11 cellular contexts compared by ENCODE assay signal in the genomic region with DNA sequence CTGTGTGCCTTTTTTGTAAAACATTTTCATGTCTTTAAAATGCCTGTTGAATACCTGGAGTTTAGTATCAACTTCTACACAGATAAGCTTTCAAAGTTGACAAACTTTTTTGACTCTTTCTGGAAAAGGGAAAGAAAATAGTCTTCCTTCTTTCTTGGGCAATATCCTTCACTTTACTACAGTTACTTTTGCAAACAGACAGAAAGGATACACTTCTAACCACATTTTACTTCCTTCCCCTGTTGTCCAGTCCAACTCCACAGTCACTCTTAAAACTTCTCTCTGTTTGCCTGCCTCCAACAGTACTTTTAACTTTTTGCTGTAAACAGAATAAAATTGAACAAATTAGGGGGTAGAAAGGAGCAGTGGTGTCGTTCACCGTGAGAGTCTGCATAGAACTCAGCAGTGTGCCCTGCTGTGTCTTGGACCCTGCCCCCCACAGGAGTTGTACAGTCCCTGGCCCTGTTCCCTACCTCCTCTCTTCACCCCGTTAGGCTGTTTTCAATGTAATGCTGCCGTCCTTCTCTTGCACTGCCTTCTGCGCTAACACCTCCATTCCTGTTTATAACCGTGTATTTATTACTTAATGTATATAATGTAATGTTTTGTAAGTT.
DNase-seq lines count a peak whose midpoint lies in the region; TF ChIP-seq lines count a peak whose summit lies in the region.
"Had no signal": no experiment of that assay in that cellular context is flagged by ENCODE, and none has a peak within 500 bp of the region (broad histone marks: within the 10 kb centered on the region; RNA-seq: fewer than 3 reads in every experiment).

No MANE protein-coding gene starts in this region.

- H3K4me3 ChIP-seq in skin epidermis = no peak overlapping the region
- H3K4me3 ChIP-seq: adrenal gland, K562 had no signal

- H3K27ac ChIP-seq in cingulate gyrus (ENCODE audit: low read depth, low read length) (peak overlapping the region; percentile 49), skin epidermis (peak overlapping the region in 15 of 21 experiments; percentile 19 to 78 (median 62))

- DNase-seq in NOMO-1 treated with dmso at 0.1 percent for 144 hours (lab: John Stamatoyannopoulos, UW; ENCODE audit: unreplicated experiment) (peak; percentile 68), NCI-H82 (lab: John Stamatoyannopoulos, UW) (no peak), hypothalamus (lab: John Stamatoyannopoulos, UW) (no peak)
- no peak for DNase-seq in activated CD4-positive, CD25-positive, alpha-beta regulatory T cell treated with anti-CD3 and anti-CD28 coated beads, Interleukin-2, amount 50 U/mL, for 72 hours
- DNase-seq: adrenal gland, erythroblast, NCI-H526 had no signal

- TF ChIP-seq POLR2A in GM19099 (IDR thresholded peaks at IDR 0.05; ENCODE audit: extremely low read depth, insufficient read length, low read depth) = peak; percentile 6
